Comparison of ENCODE assay signal across 9 cellular contexts in genomic region chr3:108862865-108863798, GRCh38. TPM values are rescaled to one million over a fixed set of nuclear protein-coding genes. Genes with fewer than 3 reads are reported as not detected.
DNase-seq lines count a peak whose midpoint lies in the region; ATAC-seq and TF ChIP-seq lines count a peak whose summit lies in the region.
"Had no signal": no experiment of that assay in that cellular context is flagged by ENCODE, and none has a peak within 500 bp of the region (broad histone marks: within the 10 kb centered on the region; RNA-seq: fewer than 3 reads in every experiment).

No MANE protein-coding gene starts in this region.

- no peaks in the 10 kb centered on the region for H3K9me3 ChIP-seq in skeletal muscle satellite cell (replicated peaks; ENCODE audit: low read length)
- H3K9me3 ChIP-seq in hepatocyte (ENCODE audit: low read depth): no peaks in the 10 kb centered on the region
- H3K9me3 ChIP-seq in endodermal cell (ENCODE audit: control insufficient read depth, low read length): no peaks in the 10 kb centered on the region

- peaks cover 3% of the 10 kb centered on the region for H3K4me1 Mint-ChIP-seq in endodermal cell

- no peak overlapping the region for H2AFZ ChIP-seq in hepatocyte

- TF ChIP-seq CTCF in hepatocyte (IDR thresholded peaks at IDR 0.05; ENCODE audit: poor library complexity) (no peak), endodermal cell (conservative IDR thresholded peaks at IDR 0.05) (no peak)

- no peak overlapping the region for H3K27ac Mint-ChIP-seq in endodermal cell

- no peaks in the 10 kb centered on the region for H4K20me1 ChIP-seq in hepatocyte (ENCODE audit: insufficient read depth, poor library complexity, severe bottlenecking)

- intact Hi-C loops in left colon (cut with DNase I, micrococcal nuclease): no loop called here

- no peak overlapping the region for H3K4me3 Mint-ChIP-seq in endodermal cell

- H3K79me2 ChIP-seq in hepatocyte: no peaks in the 10 kb centered on the region

- peak; percentile 70 for ATAC-seq in GM19351 (IDR thresholded peaks at IDR 0.05; ENCODE audit: unreplicated experiment)
- ATAC-seq in HG03558 (IDR thresholded peaks at IDR 0.05; ENCODE audit: extremely low read depth, unreplicated experiment): peak; percentile 60
- no peak for ATAC-seq in HG02840 (IDR thresholded peaks at IDR 0.05; ENCODE audit: low FRiP score, unreplicated experiment)
- ATAC-seq in left colon: no peak

- H3K27me3 ChIP-seq in skeletal muscle satellite cell (ENCODE audit: control insufficient read depth, insufficient read depth, low read length): no peaks in the 10 kb centered on the region
- H3K27me3 ChIP-seq in hepatocyte: no peaks in the 10 kb centered on the region
- no peaks in the 10 kb centered on the region for H3K27me3 ChIP-seq in endodermal cell (ENCODE audit: control insufficient read depth, insufficient read depth, low read length, poor library complexity, severe bottlenecking)

- H3K9me3 Mint-ChIP-seq in endodermal cell: peaks cover 3% of the 10 kb centered on the region

- no peaks in the 10 kb centered on the region for H3K27me3 Mint-ChIP-seq in endodermal cell (ENCODE audit: insufficient read depth)

- H3K27ac ChIP-seq in hepatocyte (no peak overlapping the region), endodermal cell (ENCODE audit: low read depth, low read length) (no peak overlapping the region)

- no peaks in the 10 kb centered on the region for H3K36me3 Mint-ChIP-seq in endodermal cell (ENCODE audit: low read depth)

- H3K4me2 ChIP-seq in skeletal muscle satellite cell (ENCODE audit: low read length) (peak overlapping the region; percentile 30), hepatocyte (no peak overlapping the region)

- no peaks in the 10 kb centered on the region for H3K36me3 ChIP-seq in skeletal muscle satellite cell (ENCODE audit: insufficient read depth, low read length)
- no peaks in the 10 kb centered on the region for H3K36me3 ChIP-seq in hepatocyte (replicated peaks; ENCODE audit: insufficient read depth, low read depth)
- no peaks in the 10 kb centered on the region for H3K36me3 ChIP-seq in endodermal cell (ENCODE audit: control insufficient read depth, insufficient read depth, low read length)

- no peak overlapping the region for H3K4me3 ChIP-seq in skeletal muscle satellite cell (ENCODE audit: low read length)
- no peak overlapping the region for H3K4me3 ChIP-seq in hepatocyte
- H3K4me3 ChIP-seq in endodermal cell (ENCODE audit: low read length): no peak overlapping the region

- H3K9me2 ChIP-seq in hepatocyte (replicated peaks; ENCODE audit: insufficient read depth): no peaks in the 10 kb centered on the region

- H3K9ac ChIP-seq in skeletal muscle satellite cell (ENCODE audit: low read depth, low read length) (no peak overlapping the region), endodermal cell (ENCODE audit: extremely low read depth, low read length, poor library complexity, severe bottlenecking) (no peak overlapping the region)

- DNase-seq in activated naive CD4-positive, alpha-beta T cell treated with anti-CD3 and anti-CD28 coated beads, Interleukin-2, amount 50 U/mL, for 16 hours: peak; percentile 25
- DNase-seq in hepatocyte (ENCODE audit: low spot score) (no peak), left colon (no peak), endodermal cell (no peak)

- WGBS in hepatocyte (ENCODE audit: low lambda C conversion rate, missing lambda C conversion rate): 66% methylated on average over 7 of the region's 7 CpGs
- 80 to 83% methylated on average over 7 of the region's 7 CpGs for WGBS in endodermal cell (ENCODE audit: insufficient coverage in 1 of 2, insufficient read length in 1 of 2), 2 experiments

- H3K4me1 ChIP-seq in skeletal muscle satellite cell (ENCODE audit: control insufficient read depth, insufficient read depth, low read length) (peaks cover 12% of the 10 kb centered on the region), hepatocyte (ENCODE audit: insufficient read depth) (no peaks in the 10 kb centered on the region), endodermal cell (ENCODE audit: control insufficient read depth, insufficient read depth, low read length) (no peaks in the 10 kb centered on the region)

RNA-seq across cellular contexts. Expression of gene TRAT1, which starts 40.5 kb away (rescaled TPM):
- total RNA-seq in skeletal muscle satellite cell (2012; rRNA removed): not detected in 2 replicates
- total RNA-seq in hepatocyte: not detected in 2 replicates
- not detected in 2 replicates for polyA plus RNA-seq in hepatocyte
- 1 to 10 TPM in 1 of 2 donors, not detected in 1; 1.3 TPM for total RNA-seq in left colon
- not detected for total RNA-seq in endodermal cell
- not detected for polyA plus RNA-seq in endodermal cell (2013, experiment 1 of 2)
- polyA plus RNA-seq in endodermal cell (2013, experiment 2 of 2): not detected
- total RNA-seq: temporal lobe had no signal

Comparison
In these comparisons a context has a peak if more than half of its experiments do, and no peak if none do; other contexts are left out.
1. ATAC-seq: peak in GM19351 (single experiment) and HG03558 (single experiment); none in HG02840 (single experiment) and left colon (single experiment).